17 cellular contexts compared by ENCODE assay signal in genomic region chr4:52511825-52512224, GRCh38.
A peak's percentile ranks its signal among the peaks of the same experiment; 100 is the strongest.
DNase-seq lines count a peak whose midpoint lies in the region; ATAC-seq and TF ChIP-seq lines count a peak whose summit lies in the region.
"Had no signal": no experiment of that assay in that cellular context is flagged by ENCODE, and none has a peak within 500 bp of the region (broad histone marks: within the 10 kb centered on the region; RNA-seq: fewer than 3 reads in every experiment).

No MANE protein-coding gene starts in this region.

- intact Hi-C loops in Right ventricle myocardium superior (cut with DNase I) (no loop called here), Right ventricle myocardium inferior (cut with DNase I) (no loop called here), right cardiac atrium (cut with DNase I) (no loop called here), aorta (cut with DNase I) (no loop called here)

- WGBS in right cardiac atrium = 77% methylated on average over 2 of the region's 2 CpGs
- WGBS in aorta, 2 donors = 49 to 55% methylated on average over 2 of the region's 2 CpGs

- H3K36me3 ChIP-seq in aorta (ENCODE audit: control insufficient read depth in 1 of 2, insufficient read depth in 2 of 2, low read length in 1 of 2) = no peaks in the 10 kb centered on the region

- ATAC-seq in Right ventricle myocardium superior (ENCODE audit: poor library complexity) = peak; percentile 32
- no peak for ATAC-seq in Right ventricle myocardium inferior
- peak in 1 of 2 donors; percentile 40 for ATAC-seq in right cardiac atrium
- no peak for ATAC-seq in aorta (ENCODE audit: low FRiP score)
- ATAC-seq: A549, GM12878 had no signal

- peak overlapping the region; percentile 27 to 71 for H3K27ac ChIP-seq in coronary artery
- peak overlapping the region; percentile 5 for H3K27ac ChIP-seq in right cardiac atrium (ENCODE audit: low read length)
- peak overlapping the region; percentile 87 to 89 for H3K27ac ChIP-seq in aorta (ENCODE audit: low read depth in 1 of 2, low read length in 2 of 2)
- H3K27ac ChIP-seq: 22Rv1, A549, C4-2B had no signal

- no peak for TF ChIP-seq CTCF in coronary artery (IDR thresholded peaks at IDR 0.05)
- no peak for TF ChIP-seq CTCF in GM10266 (IDR thresholded peaks at IDR 0.05; ENCODE audit: control insufficient read depth, insufficient read depth, low read depth, missing control alignments)

- H3K4me1 ChIP-seq in right cardiac atrium (ENCODE audit: control insufficient read depth, insufficient read depth, low read length) (peaks cover 3% of the 10 kb centered on the region), aorta (ENCODE audit: control insufficient read depth in 1 of 2, insufficient read depth in 2 of 2, low read length in 2 of 2) (peaks cover 4 to 13% of the 10 kb centered on the region in 2 donors)
- H3K4me1 ChIP-seq: A549, Caco-2 had no signal

- no peak overlapping the region for H3K4me3 ChIP-seq in coronary artery
- H3K4me3 ChIP-seq in right cardiac atrium (ENCODE audit: low read length) = no peak overlapping the region
- no peak overlapping the region for H3K4me3 ChIP-seq in aorta (ENCODE audit: low read length in 2 of 2)
- H3K4me3 ChIP-seq: A549, GM12878 had no signal

- DNase-seq in Right ventricle myocardium superior (no peak), Right ventricle myocardium inferior (ENCODE audit: missing footprints) (no peak), coronary artery (ENCODE audit: low spot score) (no peak), right cardiac atrium (no peak), aorta (no peak), GM10266 (ENCODE audit: extremely low spot score) (no peak), NCI-H82 (lab: John Stamatoyannopoulos, UW) (no peak)
- DNase-seq: AML-193; Caco-2; CD4-positive, alpha-beta T cell; DMS79; GDM1; H9 had no signal

- no peaks in the 10 kb centered on the region for H3K27me3 ChIP-seq in right cardiac atrium (ENCODE audit: control insufficient read depth, insufficient read depth)
- no peaks in the 10 kb centered on the region for H3K27me3 ChIP-seq in aorta (ENCODE audit: control insufficient read depth in 1 of 2, insufficient read depth in 2 of 2, low read length in 1 of 2)

- H3K9me3 ChIP-seq in right cardiac atrium (ENCODE audit: control insufficient read depth, low read length) (no peaks in the 10 kb centered on the region), aorta (ENCODE audit: control insufficient read depth, low read length) (no peaks in the 10 kb centered on the region)
- H3K9me3 ChIP-seq: A549, Caco-2 had no signal

Comparison
In these comparisons a context has a peak if more than half of its experiments do, and no peak if none do; other contexts are left out.
1. H3K27ac ChIP-seq: peak in every context shown above with its lines; median percentile 88 in aorta; 49 in coronary artery; 5 in right cardiac atrium.